8 cellular contexts compared by ENCODE assay signal in the genomic region with DNA sequence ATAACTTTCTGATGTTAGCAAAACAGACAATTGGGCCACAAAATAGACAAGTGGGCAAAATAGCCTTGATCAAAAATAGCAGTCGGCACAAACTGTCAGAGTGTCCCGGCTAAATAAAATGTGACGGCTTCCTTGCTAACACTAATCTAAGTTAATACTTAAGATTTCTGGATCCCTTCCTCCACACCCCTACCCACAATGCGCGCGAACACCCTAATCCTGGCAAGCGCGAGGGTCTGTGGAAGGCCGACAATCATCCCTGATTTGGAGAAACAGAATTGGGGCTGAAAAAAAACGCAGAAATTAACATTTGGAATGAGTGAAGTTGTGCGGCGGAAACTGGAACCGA. TPM values are rescaled to one million over a fixed set of nuclear protein-coding genes. Genes with fewer than 3 reads are reported as not detected.
DNase-seq lines count a peak whose midpoint lies in the region; ATAC-seq and TF ChIP-seq lines count a peak whose summit lies in the region.

No MANE protein-coding gene starts in this region.

- peak overlapping the region; percentile 58 to 75 for H3K27ac ChIP-seq in liver (ENCODE audit: low read depth in 1 of 2, low read length in 2 of 2)
- peak overlapping the region; percentile 81 to 94 (median 86) for H3K27ac ChIP-seq in transverse colon

- H3K9me3 ChIP-seq in adipocyte (ENCODE audit: control insufficient read depth, low read length) (no peaks in the 10 kb centered on the region), liver (ENCODE audit: control insufficient read depth in 4 of 4, low read length in 3 of 4) (no peaks in the 10 kb centered on the region), transverse colon (no peaks in the 10 kb centered on the region)

- no peak for TF ChIP-seq EP300 in transverse colon (IDR thresholded peaks at IDR 0.05; ENCODE audit: low read depth)

- peak overlapping the region; percentile 91 for H3K27ac Mint-ChIP-seq in activated T-cell treated with anti-CD3 and anti-CD28 coated beads, Interleukin-2, amount 50 U/mL, for 72 hours

- H3K4me3 ChIP-seq in adipocyte (ENCODE audit: low read length) = peak overlapping the region; percentile 91
- H3K4me3 ChIP-seq in liver (ENCODE audit: low read depth in 1 of 3, low read length in 3 of 3) = peak overlapping the region; percentile 48 to 75 (median 62)
- H3K4me3 ChIP-seq in transverse colon = peak overlapping the region; percentile 65 to 97 (median 70)

- H3K4me1 Mint-ChIP-seq in activated T-cell treated with anti-CD3 and anti-CD28 coated beads, Interleukin-2, amount 50 U/mL, for 72 hours (ENCODE audit: low read depth) = peaks cover 33% of the 10 kb centered on the region

- 4% methylated on average over 13 of the region's 13 CpGs for WGBS in liver
- WGBS in transverse colon (ENCODE audit: low coverage in 1 of 2), 2 donors = 6 to 7% methylated on average over 12 to 13 of the region's 13 CpGs

- no peak for TF ChIP-seq CTCF in liver (IDR thresholded peaks at IDR 0.05; ENCODE audit: low read depth, low read length, missing input control)
- TF ChIP-seq CTCF in transverse colon (IDR thresholded peaks at IDR 0.05) = no peak

- DNase-seq in activated T-cell treated with anti-CD3 and anti-CD28 coated beads, Interleukin-2, amount 50 U/mL, for 72 hours = no peak
- DNase-seq in activated T-cell treated with anti-CD3 and anti-CD28 coated beads, Interleukin-2, amount 50 U/mL, for 1 hour = no peak
- DNase-seq in adipocyte (ENCODE audit: low read depth) (no peak), transverse colon (no peak), NCI-H226 (no peak), NCI-H345 (lab: John Stamatoyannopoulos, UW) (no peak)
- DNase-seq in stimulated activated CD8-positive, alpha-beta memory T cell treated with anti-CD3 and anti-CD28 coated beads, Interleukin-4, amount 100 ng/mL, for 48 hours = no peak

- intact Hi-C loops in transverse colon (cut with DNase I; ENCODE audit: low total_unique reads) = loop anchor here (10.0 kb wide), 1 partner anchor 433 kb away; no protein-coding TSS in a partner anchor

- H3K27me3 Mint-ChIP-seq in activated T-cell treated with anti-CD3 and anti-CD28 coated beads, Interleukin-2, amount 50 U/mL, for 72 hours (ENCODE audit: low read depth) = no peaks in the 10 kb centered on the region

- H3K4me3 Mint-ChIP-seq in activated T-cell treated with anti-CD3 and anti-CD28 coated beads, Interleukin-2, amount 50 U/mL, for 72 hours = peak overlapping the region; percentile 95 to 97

- H3K4me1 ChIP-seq in adipocyte (ENCODE audit: control insufficient read depth, insufficient read depth, low read length) (peaks cover 13% of the 10 kb centered on the region), liver (ENCODE audit: control insufficient read depth in 4 of 4, insufficient read depth in 4 of 4, low read length in 3 of 4) (peaks cover 4 to 17% (median 11%) of the 10 kb centered on the region in 4 donors), transverse colon (peaks cover 11 to 34% (median 17%) of the 10 kb centered on the region in 4 donors)

- H3K27me3 ChIP-seq in adipocyte (replicated peaks; ENCODE audit: control insufficient read depth, insufficient read depth, low read length) = no peaks in the 10 kb centered on the region
- no peaks in the 10 kb centered on the region for H3K27me3 ChIP-seq in liver (ENCODE audit: control insufficient read depth in 4 of 4, insufficient read depth in 4 of 4, low read length in 3 of 4)
- no peaks in the 10 kb centered on the region for H3K27me3 ChIP-seq in transverse colon

- in situ Hi-C loops in transverse colon (cut with MboI; ENCODE audit: low pct_ligation_motif_present in 1 of 4, low pct_unique_long_range_greater_than_20kb in 1 of 4, low sequenced_read_pairs in 3 of 4) = loop anchor here in 2 of 4 donors (25.0 kb wide), 1 partner anchor 846 kb away; no protein-coding TSS in a partner anchor

- H3K9ac ChIP-seq in adipocyte (ENCODE audit: low read length) = peak overlapping the region; percentile 89
- H3K9ac ChIP-seq in liver (ENCODE audit: low read depth in 1 of 2, low read length in 2 of 2) = peak overlapping the region; percentile 66 to 74

- no peak for TF ChIP-seq RAD21 in liver (IDR thresholded peaks at IDR 0.05)

- no peak for ATAC-seq in activated T-cell treated with anti-CD3 and anti-CD28 coated beads, Interleukin-2, amount 50 U/mL, for 72 hours (replicated peaks in 1 of 2)

- no peak for TF ChIP-seq POLR2A in transverse colon (IDR thresholded peaks at IDR 0.05)

- H3K36me3 Mint-ChIP-seq in activated T-cell treated with anti-CD3 and anti-CD28 coated beads, Interleukin-2, amount 50 U/mL, for 72 hours (ENCODE audit: insufficient read depth in 2 of 2) = peaks cover 8 to 18% of the 10 kb centered on the region in 2 donors

- H3K9me3 Mint-ChIP-seq in activated T-cell treated with anti-CD3 and anti-CD28 coated beads, Interleukin-2, amount 50 U/mL, for 72 hours = no peaks in the 10 kb centered on the region

- no peaks in the 10 kb centered on the region for H3K36me3 ChIP-seq in adipocyte (ENCODE audit: control insufficient read depth, insufficient read depth, low read length, severe bottlenecking)
- H3K36me3 ChIP-seq in liver (ENCODE audit: control insufficient read depth in 4 of 4, insufficient read depth in 3 of 4, low read depth in 1 of 4, low read length in 3 of 4) = peaks cover 0 to 2% (median 0%) of the 10 kb centered on the region in 4 donors
- no peaks in the 10 kb centered on the region for H3K36me3 ChIP-seq in transverse colon

TF ChIP-seq in liver, 16 proteins besides CTCF, POLR2A, EP300 and RAD21:
- TF ChIP-seq, protein P1, sequence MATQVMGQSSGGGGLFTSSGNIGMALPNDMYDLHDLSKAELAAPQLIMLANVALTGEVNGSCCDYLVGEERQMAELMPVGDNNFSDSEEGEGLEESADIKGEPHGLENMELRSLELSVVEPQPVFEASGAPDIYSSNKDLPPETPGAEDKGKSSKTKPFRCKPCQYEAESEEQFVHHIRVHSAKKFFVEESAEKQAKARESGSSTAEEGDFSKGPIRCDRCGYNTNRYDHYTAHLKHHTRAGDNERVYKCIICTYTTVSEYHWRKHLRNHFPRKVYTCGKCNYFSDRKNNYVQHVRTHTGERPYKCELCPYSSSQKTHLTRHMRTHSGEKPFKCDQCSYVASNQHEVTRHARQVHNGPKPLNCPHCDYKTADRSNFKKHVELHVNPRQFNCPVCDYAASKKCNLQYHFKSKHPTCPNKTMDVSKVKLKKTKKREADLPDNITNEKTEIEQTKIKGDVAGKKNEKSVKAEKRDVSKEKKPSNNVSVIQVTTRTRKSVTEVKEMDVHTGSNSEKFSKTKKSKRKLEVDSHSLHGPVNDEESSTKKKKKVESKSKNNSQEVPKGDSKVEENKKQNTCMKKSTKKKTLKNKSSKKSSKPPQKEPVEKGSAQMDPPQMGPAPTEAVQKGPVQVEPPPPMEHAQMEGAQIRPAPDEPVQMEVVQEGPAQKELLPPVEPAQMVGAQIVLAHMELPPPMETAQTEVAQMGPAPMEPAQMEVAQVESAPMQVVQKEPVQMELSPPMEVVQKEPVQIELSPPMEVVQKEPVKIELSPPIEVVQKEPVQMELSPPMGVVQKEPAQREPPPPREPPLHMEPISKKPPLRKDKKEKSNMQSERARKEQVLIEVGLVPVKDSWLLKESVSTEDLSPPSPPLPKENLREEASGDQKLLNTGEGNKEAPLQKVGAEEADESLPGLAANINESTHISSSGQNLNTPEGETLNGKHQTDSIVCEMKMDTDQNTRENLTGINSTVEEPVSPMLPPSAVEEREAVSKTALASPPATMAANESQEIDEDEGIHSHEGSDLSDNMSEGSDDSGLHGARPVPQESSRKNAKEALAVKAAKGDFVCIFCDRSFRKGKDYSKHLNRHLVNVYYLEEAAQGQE (IDR thresholded peaks at IDR 0.05) = no peak
- TF ChIP-seq TAF1 (conservative IDR thresholded peaks at IDR 0.05) (no peak), NR2F2 (IDR thresholded peaks at IDR 0.05) (no peak), JUND (IDR thresholded peaks at IDR 0.05) (no peak), EGR1 (IDR thresholded peaks at IDR 0.05; ENCODE audit: low read depth in 2 of 2) (no peak), FOXA2 (IDR thresholded peaks at IDR 0.05) (no peak), FOXA1 (IDR thresholded peaks at IDR 0.05) (no peak), RXRA (IDR thresholded peaks at IDR 0.05) (no peak), YY1 (IDR thresholded peaks at IDR 0.05) (no peak), SP1 (IDR thresholded peaks at IDR 0.05) (no peak)
- TF ChIP-seq, protein P2, sequence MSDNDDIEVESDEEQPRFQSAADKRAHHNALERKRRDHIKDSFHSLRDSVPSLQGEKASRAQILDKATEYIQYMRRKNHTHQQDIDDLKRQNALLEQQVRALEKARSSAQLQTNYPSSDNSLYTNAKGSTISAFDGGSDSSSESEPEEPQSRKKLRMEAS (IDR thresholded peaks at IDR 0.05) = no peak
- TF ChIP-seq, protein P3, sequence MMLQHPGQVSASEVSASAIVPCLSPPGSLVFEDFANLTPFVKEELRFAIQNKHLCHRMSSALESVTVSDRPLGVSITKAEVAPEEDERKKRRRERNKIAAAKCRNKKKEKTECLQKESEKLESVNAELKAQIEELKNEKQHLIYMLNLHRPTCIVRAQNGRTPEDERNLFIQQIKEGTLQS (IDR thresholded peaks at IDR 0.05) = no peak

RNA-seq across cellular contexts. Expression of a gene that starts 0.5 kb away (rescaled TPM):
- total RNA-seq in activated T-cell treated with anti-CD3 and anti-CD28 coated beads, Interleukin-2, amount 50 U/mL, for 72 hours = 10 to 100 TPM; 14.1 to 14.3 TPM
- total RNA-seq in liver (1 to 10 TPM; 3.5 to 4.4 TPM), transverse colon (10 to 100 TPM; 15.1 to 44.9 (median 18.8) TPM)
- polyA plus RNA-seq in liver = 1 to 10 TPM; 1.0 to 4.7 TPM

RNA-seq across cellular contexts. Expression of a gene that starts 0.7 kb away (rescaled TPM):
- total RNA-seq in activated T-cell treated with anti-CD3 and anti-CD28 coated beads, Interleukin-2, amount 50 U/mL, for 72 hours = 1 to 10 TPM; 7.3 to 9.8 TPM
- total RNA-seq in liver (10 to 100 TPM in 1 of 2 donors, 1 to 10 TPM in 1; 8.1 to 28.2 TPM), transverse colon (10 to 100 TPM in 2 of 4 donors, 1 to 10 TPM in 2; 2.2 to 15.9 (median 10.0) TPM)
- polyA plus RNA-seq in liver = 1 to 10 TPM; 3.0 to 4.6 TPM
